In the genomic region with DNA sequence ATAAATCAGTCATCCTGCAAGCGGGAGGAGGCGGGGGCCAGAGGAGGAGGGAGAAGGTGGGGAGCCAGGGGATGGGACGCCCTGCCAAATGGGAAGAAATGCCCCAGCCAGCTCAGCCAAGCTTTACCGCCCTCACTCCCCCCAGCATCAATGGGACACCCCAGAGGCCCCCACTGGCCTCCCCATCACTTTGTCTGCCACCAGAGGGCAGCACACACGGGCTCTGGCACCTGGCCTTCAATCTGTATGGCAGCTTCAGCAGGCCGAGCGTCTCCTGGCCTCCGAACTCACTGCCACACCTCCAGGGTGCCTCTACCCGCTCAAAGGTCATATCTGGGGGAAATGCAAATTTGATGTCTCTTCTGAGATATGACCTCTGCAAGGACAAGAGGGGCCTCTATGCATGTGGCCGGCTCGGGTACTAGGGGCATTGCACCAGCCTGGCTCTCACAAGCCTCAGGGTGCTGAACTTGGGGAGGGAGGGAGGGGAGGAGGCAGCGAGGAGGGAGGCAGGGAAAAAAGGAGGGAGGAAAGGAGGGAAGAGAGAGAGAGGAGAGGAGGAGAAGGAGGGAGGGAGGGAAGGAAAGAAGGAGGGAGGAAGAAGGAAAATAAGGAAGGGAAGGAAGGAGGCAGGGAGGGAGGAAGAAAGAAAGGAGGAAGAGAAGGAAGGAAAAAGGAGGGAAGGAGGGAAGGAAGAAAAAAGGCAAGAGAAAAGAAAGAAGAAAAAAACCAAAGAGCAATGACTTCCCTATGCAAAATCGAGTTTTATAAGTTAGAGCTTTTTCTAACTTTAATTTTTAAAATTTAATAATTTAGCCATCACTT, we compare ENCODE assay signal across 8 cellular contexts. TPM values are rescaled to one million over a fixed set of nuclear protein-coding genes. Genes with fewer than 3 reads are reported as not detected.
DNase-seq lines count a peak whose midpoint lies in the region; ATAC-seq and TF ChIP-seq lines count a peak whose summit lies in the region.

No MANE protein-coding gene starts in this region.

- H3K4me1 ChIP-seq in BLaER1, result peaks cover 33% of the 10 kb centered on the region
- H3K4me1 ChIP-seq in left lung, result peaks cover 0 to 5% of the 10 kb centered on the region in 2 donors
- H3K4me1 ChIP-seq in vagina, result no peaks in the 10 kb centered on the region

- intact Hi-C loops in left lung (cut with DNase I) (no loop called here), vagina (cut with DNase I) (no loop called here)

- peak; percentile 42 to 74 for TF ChIP-seq CTCF in left lung (IDR thresholded peaks at IDR 0.05)
- peak in 1 of 3 experiments; percentile 39 for TF ChIP-seq CTCF in vagina (IDR thresholded peaks at IDR 0.05)

- H3K9me3 ChIP-seq in BLaER1, result no peaks in the 10 kb centered on the region
- H3K9me3 ChIP-seq in left lung, result no peaks in the 10 kb centered on the region
- no peaks in the 10 kb centered on the region for H3K9me3 ChIP-seq in vagina

- H4K20me1 ChIP-seq in BLaER1, result peaks cover 7% of the 10 kb centered on the region; the same call in 1 of the 2 replicates

- peak; percentile 93 for DNase-seq in NCI-H1048 (lab: John Stamatoyannopoulos, UW)
- peak; percentile 59 for DNase-seq in cerebellar cortex (ENCODE audit: low spot score)
- DNase-seq in left lung, result peak in 1 of 2 donors; percentile 54
- DNase-seq in stimulated activated CD4-positive, alpha-beta T cell treated with anti-CD3 and anti-CD28 coated beads, TNF-alpha, amount 100 ng/mL, for 48 hours (ENCODE audit: low read depth in 3 of 3), result peak; percentile 43 to 61 (median 55)
- DNase-seq in vagina (ENCODE audit: extremely low spot score in 2 of 2), result no peak

- H3K27ac ChIP-seq in BLaER1 (no peak overlapping the region), left lung (no peak overlapping the region), vagina (no peak overlapping the region)

- H3K27me3 ChIP-seq in BLaER1 (peaks cover 47% of the 10 kb centered on the region), left lung (peaks cover 22 to 83% of the 10 kb centered on the region in 2 donors), vagina (no peaks in the 10 kb centered on the region)

- H3K4me2 ChIP-seq in BLaER1, result peak overlapping the region; percentile 62

- H3K9ac ChIP-seq in BLaER1, result no peak overlapping the region

- TF ChIP-seq POLR2A in vagina (IDR thresholded peaks at IDR 0.05), result no peak

- H3K4me3 ChIP-seq in BLaER1 (no peak overlapping the region), left lung (no peak overlapping the region), vagina (no peak overlapping the region)

- ATAC-seq in GM19324 (IDR thresholded peaks at IDR 0.05; ENCODE audit: low FRiP score, unreplicated experiment) (peak; percentile 63), left lung (peak; percentile 87)
- ATAC-seq in activated CD4-positive, CD25-positive, alpha-beta regulatory T cell treated with anti-CD3 and anti-CD28 coated beads, Interleukin-2, amount 50 U/mL, for 24 hours, result peak; percentile 65 to 83

- H3K36me3 ChIP-seq in BLaER1 (no peaks in the 10 kb centered on the region), left lung (no peaks in the 10 kb centered on the region), vagina (no peaks in the 10 kb centered on the region)

RNA-seq across cellular contexts. Expression of a gene that starts 0.7 kb away (rescaled TPM):
- total RNA-seq in left lung (under 1 TPM; 0.18 to 0.90 TPM), vagina (not detected)

RNA-seq across cellular contexts. Expression of a gene that starts 33.4 kb away (rescaled TPM):
- 10 to 100 TPM; 45.7 to 48.0 TPM for total RNA-seq in left lung
- total RNA-seq in vagina, result 56.2 TPM

RNA-seq across cellular contexts. Expression of a gene that starts 53.0 kb away (rescaled TPM):
- total RNA-seq in left lung (10 to 100 TPM; 37.3 to 41.5 TPM), vagina (53.8 TPM)

Comparison
In these comparisons a context has a peak if more than half of its experiments do, and no peak if none do; other contexts are left out.
1. DNase-seq: peak in NCI-H1048 (single experiment), cerebellar cortex (single experiment) and stimulated activated CD4-positive, alpha-beta T cell treated with anti-CD3 and anti-CD28 coated beads, TNF-alpha, amount 100 ng/mL, for 48 hours (3 of 3); none in vagina (0 of 2).
2. Peak in every context shown above with its lines, with median percentiles within 50 percentile points of each other: ATAC-seq.